ENCODE assay signal across 24 cellular contexts in the genomic region with DNA sequence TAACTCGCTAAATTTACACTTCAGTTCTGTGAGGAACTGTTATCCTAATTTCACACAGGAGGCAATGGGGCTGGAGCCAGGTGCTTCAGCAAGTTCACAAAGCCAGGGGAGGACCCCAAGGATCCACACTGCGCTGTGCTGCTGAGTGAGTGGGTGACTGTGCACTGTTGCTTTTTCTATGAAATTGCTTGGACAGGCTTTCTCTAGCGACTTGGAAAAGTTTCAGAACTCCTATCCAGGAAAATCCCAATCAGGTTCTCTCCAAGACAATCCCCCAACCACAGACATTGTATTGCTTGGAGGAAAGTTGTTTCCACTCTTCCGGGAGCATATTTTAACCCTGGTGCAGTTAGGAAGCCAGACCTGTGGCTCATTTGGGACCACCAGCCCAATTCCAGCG.
DNase-seq lines count a peak whose midpoint lies in the region; ATAC-seq and TF ChIP-seq lines count a peak whose summit lies in the region.
"Had no signal": no experiment of that assay in that cellular context is flagged by ENCODE, and none has a peak within 500 bp of the region (broad histone marks: within the 10 kb centered on the region; RNA-seq: fewer than 3 reads in every experiment).

No MANE protein-coding gene starts in this region.

- H3K79me2 ChIP-seq in mammary epithelial cell (ENCODE audit: insufficient read depth, low read length): no peaks in the 10 kb centered on the region

- in situ Hi-C loops in mammary epithelial cell (cut with MboI; ENCODE audit: low sequenced_read_pairs in 2 of 2): no loop called here
- in situ Hi-C loops in transverse colon (cut with MboI; ENCODE audit: low pct_ligation_motif_present in 1 of 4, low pct_unique_long_range_greater_than_20kb in 1 of 4, low sequenced_read_pairs in 3 of 4): no loop called here

- peaks cover 23% of the 10 kb centered on the region for H3K9me3 Mint-ChIP-seq in MCF 10A (ENCODE audit: unreplicated experiment)
- H3K9me3 Mint-ChIP-seq in chondrocyte (ENCODE audit: low read depth): peaks cover 9% of the 10 kb centered on the region

- POLR2A ChIA-PET in MCF 10A (lab: Yijun Ruan, JAX): no interaction called here

- DNase-seq in mammary epithelial cell (peak; percentile 42), MCF 10A (ENCODE audit: unreplicated experiment) (no peak), chondrocyte (ENCODE audit: low spot score) (no peak), left lung (no peak), COR-L47 (lab: John Stamatoyannopoulos, UW) (no peak), NCI-H2029 treated with DMSO at 0.1 percent for 48 hours (lab: John Stamatoyannopoulos, UW) (no peak), NCI-H2227 (lab: John Stamatoyannopoulos, UW; ENCODE audit: unreplicated experiment) (no peak), transverse colon (no peak)
- DNase-seq: activated naive CD4-positive, alpha-beta T cell; activated T-cell treated with anti-CD3 and anti-CD28 coated beads, Interleukin-2, amount 50 U/mL, for 1 hour; H7; naive B cell; NCI-H1092 treated with DMSO at 0.1 percent for 48 hours; NCI-H2081; nucleus accumbens; stimulated activated CD4-positive, alpha-beta T cell treated with anti-CD3 and anti-CD28 coated beads, Interleukin-2, amount 100 ng/mL, for 48 hours; stimulated activated naive CD4-positive, alpha-beta T cell treated with Interleukin-2 at 50 U/mL for 16 hours; T-helper 9 cell had no signal

- ATAC-seq in left lung: peak; percentile 10

- H3K9ac ChIP-seq in mammary epithelial cell (ENCODE audit: insufficient read depth, low read length): no peak overlapping the region
- H3K9ac ChIP-seq: BLaER1 had no signal

- TF ChIP-seq EP300 in transverse colon (IDR thresholded peaks at IDR 0.05; ENCODE audit: low read depth): no peak

- H3K4me3 Mint-ChIP-seq in MCF 10A (ENCODE audit: unreplicated experiment): no peak overlapping the region
- no peak overlapping the region for H3K4me3 Mint-ChIP-seq in chondrocyte (ENCODE audit: unreplicated experiment)
- H3K4me3 Mint-ChIP-seq: memory B cell, naive B cell had no signal

- CTCF ChIA-PET in mammary epithelial cell (lab: Charles Lee; ENCODE audit: low non-redundant PET) (no interaction called here), MCF 10A (lab: Yijun Ruan, JAX) (no interaction called here)

- BruUV-seq in mammary epithelial cell (replicated peaks; lab: Mats Ljungman, UMichigan): no TSS peak
- no TSS peak for BruUV-seq in MCF 10A (replicated peaks; lab: Mats Ljungman, UMichigan)

- intact Hi-C loops in mammary epithelial cell (cut with micrococcal nuclease): no loop called here
- intact Hi-C loops in MCF 10A (cut with micrococcal nuclease): no loop called here
- intact Hi-C loops in left lung (cut with DNase I): no loop called here
- intact Hi-C loops in transverse colon (cut with DNase I; ENCODE audit: low total_unique reads): no loop called here

- H3K4me2 ChIP-seq in mammary epithelial cell (ENCODE audit: insufficient read depth, low read depth, low read length): no peak overlapping the region
- H3K4me2 ChIP-seq: BLaER1 had no signal

- H3K4me1 ChIP-seq in mammary epithelial cell (ENCODE audit: insufficient read depth, low read length) (peaks cover 29% of the 10 kb centered on the region), left lung (no peaks in the 10 kb centered on the region), transverse colon (no peaks in the 10 kb centered on the region)
- H3K4me1 ChIP-seq: adrenal gland, tibial nerve had no signal

- dilution Hi-C loops in mammary epithelial cell (cut with HindIII; ENCODE audit: low sequenced_read_pairs): no loop called here

- no peaks in the 10 kb centered on the region for H3K27me3 ChIP-seq in mammary epithelial cell (ENCODE audit: insufficient read depth, low read length)
- peaks cover 0 to 53% of the 10 kb centered on the region in 2 donors for H3K27me3 ChIP-seq in left lung
- H3K27me3 ChIP-seq in transverse colon: peaks cover 5% of the 10 kb centered on the region
- H3K27me3 ChIP-seq: adrenal gland, BLaER1, tibial nerve had no signal

- H3K36me3 Mint-ChIP-seq in MCF 10A (ENCODE audit: insufficient read depth, unreplicated experiment): no peaks in the 10 kb centered on the region
- peaks cover 3% of the 10 kb centered on the region for H3K36me3 Mint-ChIP-seq in chondrocyte (ENCODE audit: low read depth)

- TF ChIP-seq CTCF in mammary epithelial cell (conservative IDR thresholded peaks at IDR 0.05 in 1 of 2, IDR thresholded peaks at IDR 0.05 in 1 of 2; ENCODE audit: extremely low read depth in 1 of 2, insufficient read depth in 1 of 2, low read depth in 1 of 2, low read length in 2 of 2) (no peak), MCF 10A (IDR thresholded peaks at IDR 0.05; ENCODE audit: unreplicated experiment) (no peak), chondrocyte (IDR thresholded peaks at IDR 0.05) (no peak), left lung (IDR thresholded peaks at IDR 0.05) (no peak), transverse colon (IDR thresholded peaks at IDR 0.05) (no peak)

- H2AFZ ChIP-seq in mammary epithelial cell (ENCODE audit: low read depth, low read length): no peak overlapping the region

- H3K27ac ChIP-seq in mammary epithelial cell (ENCODE audit: insufficient read depth, low read depth, low read length) (peak overlapping the region; percentile 5), left lung (no peak overlapping the region), transverse colon (no peak overlapping the region)
- H3K27ac ChIP-seq: adrenal gland, BLaER1, cardiac muscle cell, epithelial cell of prostate, tibial nerve had no signal

- TF ChIP-seq POLR2A in transverse colon (IDR thresholded peaks at IDR 0.05): no peak

- H3K27me3 Mint-ChIP-seq in MCF 10A (ENCODE audit: insufficient read depth, unreplicated experiment): no peaks in the 10 kb centered on the region
- no peaks in the 10 kb centered on the region for H3K27me3 Mint-ChIP-seq in chondrocyte (ENCODE audit: low read depth)

- H3K36me3 ChIP-seq in mammary epithelial cell (ENCODE audit: insufficient read depth, low read length) (no peaks in the 10 kb centered on the region), left lung (no peaks in the 10 kb centered on the region), transverse colon (no peaks in the 10 kb centered on the region)
- H3K36me3 ChIP-seq: adrenal gland, BLaER1, cardiac muscle cell, tibial nerve had no signal

- no peak overlapping the region for H3K27ac Mint-ChIP-seq in MCF 10A (ENCODE audit: low read depth, unreplicated experiment)
- H3K27ac Mint-ChIP-seq in chondrocyte (ENCODE audit: unreplicated experiment): peak overlapping the region; percentile 87
- H3K27ac Mint-ChIP-seq: memory B cell, naive B cell had no signal

- WGBS in mammary epithelial cell (ENCODE audit: low coverage, missing lambda C conversion rate): 17% methylated on average over 4 of the region's 5 CpGs
- WGBS in transverse colon (ENCODE audit: low coverage in 1 of 2), 2 donors: 63 to 68% methylated on average over 3 to 5 of the region's 5 CpGs

- H3K4me3 ChIP-seq in mammary epithelial cell (replicated peaks in 1 of 3; ENCODE audit: insufficient read depth in 1 of 3, low read depth in 2 of 3, low read length in 3 of 3) (no peak overlapping the region), left lung (no peak overlapping the region), transverse colon (no peak overlapping the region)
- H3K4me3 ChIP-seq: adrenal gland, BLaER1, cardiac muscle cell, tibial nerve had no signal

- no peaks in the 10 kb centered on the region for H3K4me1 Mint-ChIP-seq in MCF 10A (ENCODE audit: insufficient read depth, unreplicated experiment)
- H3K4me1 Mint-ChIP-seq in chondrocyte (ENCODE audit: low read depth): peaks cover 48% of the 10 kb centered on the region

- no peaks in the 10 kb centered on the region for H4K20me1 ChIP-seq in mammary epithelial cell (ENCODE audit: insufficient read depth, low read length)
- H4K20me1 ChIP-seq: BLaER1 had no signal

- H3K9me3 ChIP-seq in mammary epithelial cell (replicated peaks; ENCODE audit: insufficient read depth, low read length): no peaks in the 10 kb centered on the region
- peaks cover 0 to 14% of the 10 kb centered on the region in 2 donors for H3K9me3 ChIP-seq in left lung
- H3K9me3 ChIP-seq in transverse colon: no peaks in the 10 kb centered on the region
- H3K9me3 ChIP-seq: adrenal gland had no signal
